1 cellular context compared by ENCODE assay signal in the genomic region with DNA sequence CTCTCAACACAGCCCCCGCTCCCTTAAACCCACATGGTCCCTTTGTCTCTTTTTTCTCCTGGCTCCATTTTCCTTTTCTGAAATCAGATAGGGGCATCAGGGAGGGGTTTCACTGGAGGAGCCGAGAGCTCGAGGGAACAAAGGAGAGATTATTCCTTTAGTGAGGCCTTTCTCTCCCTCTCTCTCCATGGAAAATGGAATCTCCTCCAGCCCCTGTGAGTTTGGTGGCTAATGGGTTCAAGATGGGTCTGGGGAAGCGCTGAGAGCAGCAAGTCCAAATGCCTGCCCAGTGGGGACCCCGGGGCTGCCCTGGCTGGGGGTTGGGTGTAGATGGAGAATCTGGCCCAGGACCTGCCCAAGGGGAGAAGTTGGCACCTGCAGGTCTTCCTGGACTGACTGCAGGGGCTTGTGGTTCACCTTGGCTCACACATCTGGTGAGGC.
TF ChIP-seq lines count a peak whose summit lies in the region.

No MANE protein-coding gene starts in this region.

TF ChIP-seq in H1, 55 proteins besides CTCF, POLR2A, EP300 and RAD21:
- TF ChIP-seq NRF1 (IDR thresholded peaks at IDR 0.05; ENCODE audit: low read depth, low read length): no peak
- no peak for TF ChIP-seq POU5F1 (IDR thresholded peaks at IDR 0.05; ENCODE audit: low read depth, low read length)
- TF ChIP-seq, protein P1, sequence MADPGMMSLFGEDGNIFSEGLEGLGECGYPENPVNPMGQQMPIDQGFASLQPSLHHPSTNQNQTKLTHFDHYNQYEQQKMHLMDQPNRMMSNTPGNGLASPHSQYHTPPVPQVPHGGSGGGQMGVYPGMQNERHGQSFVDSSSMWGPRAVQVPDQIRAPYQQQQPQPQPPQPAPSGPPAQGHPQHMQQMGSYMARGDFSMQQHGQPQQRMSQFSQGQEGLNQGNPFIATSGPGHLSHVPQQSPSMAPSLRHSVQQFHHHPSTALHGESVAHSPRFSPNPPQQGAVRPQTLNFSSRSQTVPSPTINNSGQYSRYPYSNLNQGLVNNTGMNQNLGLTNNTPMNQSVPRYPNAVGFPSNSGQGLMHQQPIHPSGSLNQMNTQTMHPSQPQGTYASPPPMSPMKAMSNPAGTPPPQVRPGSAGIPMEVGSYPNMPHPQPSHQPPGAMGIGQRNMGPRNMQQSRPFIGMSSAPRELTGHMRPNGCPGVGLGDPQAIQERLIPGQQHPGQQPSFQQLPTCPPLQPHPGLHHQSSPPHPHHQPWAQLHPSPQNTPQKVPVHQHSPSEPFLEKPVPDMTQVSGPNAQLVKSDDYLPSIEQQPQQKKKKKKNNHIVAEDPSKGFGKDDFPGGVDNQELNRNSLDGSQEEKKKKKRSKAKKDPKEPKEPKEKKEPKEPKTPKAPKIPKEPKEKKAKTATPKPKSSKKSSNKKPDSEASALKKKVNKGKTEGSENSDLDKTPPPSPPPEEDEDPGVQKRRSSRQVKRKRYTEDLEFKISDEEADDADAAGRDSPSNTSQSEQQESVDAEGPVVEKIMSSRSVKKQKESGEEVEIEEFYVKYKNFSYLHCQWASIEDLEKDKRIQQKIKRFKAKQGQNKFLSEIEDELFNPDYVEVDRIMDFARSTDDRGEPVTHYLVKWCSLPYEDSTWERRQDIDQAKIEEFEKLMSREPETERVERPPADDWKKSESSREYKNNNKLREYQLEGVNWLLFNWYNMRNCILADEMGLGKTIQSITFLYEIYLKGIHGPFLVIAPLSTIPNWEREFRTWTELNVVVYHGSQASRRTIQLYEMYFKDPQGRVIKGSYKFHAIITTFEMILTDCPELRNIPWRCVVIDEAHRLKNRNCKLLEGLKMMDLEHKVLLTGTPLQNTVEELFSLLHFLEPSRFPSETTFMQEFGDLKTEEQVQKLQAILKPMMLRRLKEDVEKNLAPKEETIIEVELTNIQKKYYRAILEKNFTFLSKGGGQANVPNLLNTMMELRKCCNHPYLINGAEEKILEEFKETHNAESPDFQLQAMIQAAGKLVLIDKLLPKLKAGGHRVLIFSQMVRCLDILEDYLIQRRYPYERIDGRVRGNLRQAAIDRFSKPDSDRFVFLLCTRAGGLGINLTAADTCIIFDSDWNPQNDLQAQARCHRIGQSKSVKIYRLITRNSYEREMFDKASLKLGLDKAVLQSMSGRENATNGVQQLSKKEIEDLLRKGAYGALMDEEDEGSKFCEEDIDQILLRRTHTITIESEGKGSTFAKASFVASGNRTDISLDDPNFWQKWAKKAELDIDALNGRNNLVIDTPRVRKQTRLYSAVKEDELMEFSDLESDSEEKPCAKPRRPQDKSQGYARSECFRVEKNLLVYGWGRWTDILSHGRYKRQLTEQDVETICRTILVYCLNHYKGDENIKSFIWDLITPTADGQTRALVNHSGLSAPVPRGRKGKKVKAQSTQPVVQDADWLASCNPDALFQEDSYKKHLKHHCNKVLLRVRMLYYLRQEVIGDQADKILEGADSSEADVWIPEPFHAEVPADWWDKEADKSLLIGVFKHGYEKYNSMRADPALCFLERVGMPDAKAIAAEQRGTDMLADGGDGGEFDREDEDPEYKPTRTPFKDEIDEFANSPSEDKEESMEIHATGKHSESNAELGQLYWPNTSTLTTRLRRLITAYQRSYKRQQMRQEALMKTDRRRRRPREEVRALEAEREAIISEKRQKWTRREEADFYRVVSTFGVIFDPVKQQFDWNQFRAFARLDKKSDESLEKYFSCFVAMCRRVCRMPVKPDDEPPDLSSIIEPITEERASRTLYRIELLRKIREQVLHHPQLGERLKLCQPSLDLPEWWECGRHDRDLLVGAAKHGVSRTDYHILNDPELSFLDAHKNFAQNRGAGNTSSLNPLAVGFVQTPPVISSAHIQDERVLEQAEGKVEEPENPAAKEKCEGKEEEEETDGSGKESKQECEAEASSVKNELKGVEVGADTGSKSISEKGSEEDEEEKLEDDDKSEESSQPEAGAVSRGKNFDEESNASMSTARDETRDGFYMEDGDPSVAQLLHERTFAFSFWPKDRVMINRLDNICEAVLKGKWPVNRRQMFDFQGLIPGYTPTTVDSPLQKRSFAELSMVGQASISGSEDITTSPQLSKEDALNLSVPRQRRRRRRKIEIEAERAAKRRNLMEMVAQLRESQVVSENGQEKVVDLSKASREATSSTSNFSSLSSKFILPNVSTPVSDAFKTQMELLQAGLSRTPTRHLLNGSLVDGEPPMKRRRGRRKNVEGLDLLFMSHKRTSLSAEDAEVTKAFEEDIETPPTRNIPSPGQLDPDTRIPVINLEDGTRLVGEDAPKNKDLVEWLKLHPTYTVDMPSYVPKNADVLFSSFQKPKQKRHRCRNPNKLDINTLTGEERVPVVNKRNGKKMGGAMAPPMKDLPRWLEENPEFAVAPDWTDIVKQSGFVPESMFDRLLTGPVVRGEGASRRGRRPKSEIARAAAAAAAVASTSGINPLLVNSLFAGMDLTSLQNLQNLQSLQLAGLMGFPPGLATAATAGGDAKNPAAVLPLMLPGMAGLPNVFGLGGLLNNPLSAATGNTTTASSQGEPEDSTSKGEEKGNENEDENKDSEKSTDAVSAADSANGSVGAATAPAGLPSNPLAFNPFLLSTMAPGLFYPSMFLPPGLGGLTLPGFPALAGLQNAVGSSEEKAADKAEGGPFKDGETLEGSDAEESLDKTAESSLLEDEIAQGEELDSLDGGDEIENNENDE (IDR thresholded peaks at IDR 0.05; ENCODE audit: insufficient replicate concordance, low read length): no peak
- TF ChIP-seq CBX8 (IDR thresholded peaks at IDR 0.05; ENCODE audit: borderline replicate concordance, low read depth, low read length): no peak
- TF ChIP-seq, protein P2, sequence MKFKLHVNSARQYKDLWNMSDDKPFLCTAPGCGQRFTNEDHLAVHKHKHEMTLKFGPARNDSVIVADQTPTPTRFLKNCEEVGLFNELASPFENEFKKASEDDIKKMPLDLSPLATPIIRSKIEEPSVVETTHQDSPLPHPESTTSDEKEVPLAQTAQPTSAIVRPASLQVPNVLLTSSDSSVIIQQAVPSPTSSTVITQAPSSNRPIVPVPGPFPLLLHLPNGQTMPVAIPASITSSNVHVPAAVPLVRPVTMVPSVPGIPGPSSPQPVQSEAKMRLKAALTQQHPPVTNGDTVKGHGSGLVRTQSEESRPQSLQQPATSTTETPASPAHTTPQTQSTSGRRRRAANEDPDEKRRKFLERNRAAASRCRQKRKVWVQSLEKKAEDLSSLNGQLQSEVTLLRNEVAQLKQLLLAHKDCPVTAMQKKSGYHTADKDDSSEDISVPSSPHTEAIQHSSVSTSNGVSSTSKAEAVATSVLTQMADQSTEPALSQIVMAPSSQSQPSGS (IDR thresholded peaks at IDR 0.05; ENCODE audit: low read length): no peak
- TF ChIP-seq PHF8 (conservative IDR thresholded peaks at IDR 0.05; ENCODE audit: low read depth, low read length): no peak
- TF ChIP-seq, protein P3, sequence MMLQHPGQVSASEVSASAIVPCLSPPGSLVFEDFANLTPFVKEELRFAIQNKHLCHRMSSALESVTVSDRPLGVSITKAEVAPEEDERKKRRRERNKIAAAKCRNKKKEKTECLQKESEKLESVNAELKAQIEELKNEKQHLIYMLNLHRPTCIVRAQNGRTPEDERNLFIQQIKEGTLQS (IDR thresholded peaks at IDR 0.05; ENCODE audit: insufficient read depth, low read depth, low read length): no peak
- TF ChIP-seq GABPA (IDR thresholded peaks at IDR 0.05; ENCODE audit: borderline replicate concordance, insufficient read depth, low read length): no peak
- no peak for TF ChIP-seq SP2 (IDR thresholded peaks at IDR 0.05; ENCODE audit: low read length)
- TF ChIP-seq NANOG (IDR thresholded peaks at IDR 0.05; ENCODE audit: insufficient read depth, low read depth, low read length, poor library complexity, severe bottlenecking): no peak
- TF ChIP-seq CHD2 (IDR thresholded peaks at IDR 0.05; ENCODE audit: low read length): no peak
- no peak for TF ChIP-seq CHD1 (IDR thresholded peaks at IDR 0.05; ENCODE audit: low read depth, low read length)
- TF ChIP-seq RXRA (IDR thresholded peaks at IDR 0.05; ENCODE audit: insufficient read depth, low read depth, low read length): no peak
- no peak for TF ChIP-seq YY1 (IDR thresholded peaks at IDR 0.05; ENCODE audit: low read depth, low read length)
- no peak for TF ChIP-seq SP4 (IDR thresholded peaks at IDR 0.05; ENCODE audit: low read length)
- no peak for TF ChIP-seq SP1 (IDR thresholded peaks at IDR 0.05; ENCODE audit: low read depth, low read length)
- TF ChIP-seq FOSL1 (IDR thresholded peaks at IDR 0.05; ENCODE audit: insufficient read depth, low read depth, low read length): no peak
